ENCODE assay signal across 1 cellular context in the genomic region with DNA sequence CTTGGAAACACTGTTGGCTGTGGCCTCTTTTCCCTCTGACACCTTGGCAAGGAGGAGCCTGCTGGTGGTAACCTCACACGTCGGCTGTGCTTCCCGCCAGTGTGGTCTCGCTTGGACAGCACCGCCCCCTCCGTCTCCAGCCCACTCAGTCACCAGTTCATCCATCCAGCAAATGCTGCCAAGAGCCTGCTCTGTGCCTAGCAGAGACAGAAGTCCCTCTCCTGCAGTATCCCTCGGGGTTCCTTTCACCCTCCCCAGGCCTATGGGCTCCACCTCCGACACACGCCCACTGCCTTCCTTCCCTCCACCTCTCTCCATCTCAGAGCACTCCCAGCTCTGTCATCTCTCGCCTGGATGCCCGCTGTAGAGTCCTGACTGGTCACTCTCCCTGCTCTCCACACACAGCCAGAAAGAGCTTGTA.
TF ChIP-seq lines count a peak whose summit lies in the region.

No MANE protein-coding gene starts in this region.

TF ChIP-seq in SK-N-SH treated with all-trans-retinoic acid at 6 μM for 48 hours, 23 proteins besides CTCF, POLR2A, EP300 and RAD21 (continued from another document):
- TF ChIP-seq, protein P1, sequence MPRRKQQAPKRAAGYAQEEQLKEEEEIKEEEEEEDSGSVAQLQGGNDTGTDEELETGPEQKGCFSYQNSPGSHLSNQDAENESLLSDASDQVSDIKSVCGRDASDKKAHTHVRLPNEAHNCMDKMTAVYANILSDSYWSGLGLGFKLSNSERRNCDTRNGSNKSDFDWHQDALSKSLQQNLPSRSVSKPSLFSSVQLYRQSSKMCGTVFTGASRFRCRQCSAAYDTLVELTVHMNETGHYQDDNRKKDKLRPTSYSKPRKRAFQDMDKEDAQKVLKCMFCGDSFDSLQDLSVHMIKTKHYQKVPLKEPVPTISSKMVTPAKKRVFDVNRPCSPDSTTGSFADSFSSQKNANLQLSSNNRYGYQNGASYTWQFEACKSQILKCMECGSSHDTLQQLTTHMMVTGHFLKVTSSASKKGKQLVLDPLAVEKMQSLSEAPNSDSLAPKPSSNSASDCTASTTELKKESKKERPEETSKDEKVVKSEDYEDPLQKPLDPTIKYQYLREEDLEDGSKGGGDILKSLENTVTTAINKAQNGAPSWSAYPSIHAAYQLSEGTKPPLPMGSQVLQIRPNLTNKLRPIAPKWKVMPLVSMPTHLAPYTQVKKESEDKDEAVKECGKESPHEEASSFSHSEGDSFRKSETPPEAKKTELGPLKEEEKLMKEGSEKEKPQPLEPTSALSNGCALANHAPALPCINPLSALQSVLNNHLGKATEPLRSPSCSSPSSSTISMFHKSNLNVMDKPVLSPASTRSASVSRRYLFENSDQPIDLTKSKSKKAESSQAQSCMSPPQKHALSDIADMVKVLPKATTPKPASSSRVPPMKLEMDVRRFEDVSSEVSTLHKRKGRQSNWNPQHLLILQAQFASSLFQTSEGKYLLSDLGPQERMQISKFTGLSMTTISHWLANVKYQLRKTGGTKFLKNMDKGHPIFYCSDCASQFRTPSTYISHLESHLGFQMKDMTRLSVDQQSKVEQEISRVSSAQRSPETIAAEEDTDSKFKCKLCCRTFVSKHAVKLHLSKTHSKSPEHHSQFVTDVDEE (CRISPR knock-in tag; IDR thresholded peaks at IDR 0.05): no peak
